Comparison of ENCODE assay signal across 11 cellular contexts in the genomic region with DNA sequence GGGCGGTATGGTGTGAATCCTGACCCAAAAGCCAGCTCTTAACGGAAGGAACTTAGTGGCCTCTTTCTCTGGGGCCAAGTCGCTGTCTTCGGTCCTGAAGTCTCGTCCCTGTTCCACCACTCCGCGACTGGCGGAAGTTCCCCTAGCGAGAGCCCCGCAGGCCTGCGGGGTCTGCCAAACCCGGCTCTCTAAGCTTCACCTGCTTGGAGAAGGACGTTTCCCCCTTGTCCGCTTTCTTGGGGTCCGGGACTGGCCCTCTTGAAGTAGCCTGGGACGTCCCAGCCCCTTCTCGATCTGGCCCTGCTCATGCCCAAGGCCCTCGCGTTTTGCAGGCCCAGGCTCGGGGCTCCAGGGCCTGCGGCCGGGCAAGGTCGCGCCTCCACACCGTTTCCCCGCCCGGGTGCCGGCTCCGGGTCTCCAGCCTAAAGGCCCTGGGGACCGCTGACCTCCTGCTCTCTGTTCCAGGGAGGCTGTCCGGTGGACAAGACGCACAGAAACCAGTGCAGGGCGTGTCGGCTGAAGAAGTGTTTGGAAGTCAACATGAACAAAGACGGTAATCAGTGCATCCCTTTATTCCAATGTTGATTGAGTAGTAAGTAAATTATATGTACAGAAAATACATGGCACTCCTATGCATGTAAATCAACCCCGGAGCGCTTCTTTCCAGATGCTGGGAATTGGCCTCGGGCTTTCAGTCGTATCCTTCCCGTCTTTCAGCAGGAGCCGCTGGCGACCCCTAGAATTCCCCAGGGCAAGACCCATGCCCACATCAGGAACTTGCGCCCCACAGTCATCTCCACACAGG. TPM values are rescaled to one million over a fixed set of nuclear protein-coding genes. Genes with fewer than 3 reads are reported as not detected.
A peak's percentile ranks its signal among the peaks of the same experiment; 100 is the strongest.
DNase-seq lines count a peak whose midpoint lies in the region; ATAC-seq and TF ChIP-seq lines count a peak whose summit lies in the region.
"Had no signal": no experiment of that assay in that cellular context is flagged by ENCODE, and none has a peak within 500 bp of the region (broad histone marks: within the 10 kb centered on the region; RNA-seq: fewer than 3 reads in every experiment).

No MANE protein-coding gene starts in this region.

- H3K4me1 ChIP-seq in liver (ENCODE audit: control insufficient read depth in 4 of 4, insufficient read depth in 4 of 4, low read length in 3 of 4): peaks cover 6 to 24% (median 16%) of the 10 kb centered on the region in 4 donors
- peaks cover 0 to 30% (median 13%) of the 10 kb centered on the region in 4 donors for H3K4me1 ChIP-seq in tibial nerve
- peaks cover 2% of the 10 kb centered on the region for H3K4me1 ChIP-seq in ovary (ENCODE audit: insufficient read depth)

- no peak overlapping the region for H3K4me3 ChIP-seq in AG10803 (ENCODE audit: low read length)
- H3K4me3 ChIP-seq in HFF-Myc (replicated peaks; ENCODE audit: low read depth, low read length): no peak overlapping the region
- no peak overlapping the region for H3K4me3 ChIP-seq in astrocyte of the spinal cord (ENCODE audit: low read depth, low read length)
- no peak overlapping the region for H3K4me3 ChIP-seq in liver (ENCODE audit: low read depth in 1 of 3, low read length in 3 of 3)
- no peak overlapping the region for H3K4me3 ChIP-seq in tibial nerve
- H3K4me3 ChIP-seq in ovary: no peak overlapping the region

- intact Hi-C loops in ovary (cut with DNase I): no loop called here

- 17% methylated on average over 43 of the region's 43 CpGs for WGBS in liver
- WGBS in tibial nerve, 2 donors: 8 to 9% methylated on average over 22 to 43 of the region's 43 CpGs
- WGBS in ovary, 3 donors: 11 to 17% (median 13%) methylated on average over 43 of the region's 43 CpGs

- DNase-seq in AG10803 (ENCODE audit: low read depth) (peak; percentile 25), HFF-Myc (ENCODE audit: extremely low read depth, low read depth) (peak; percentile 3), astrocyte of the spinal cord (ENCODE audit: low read depth, low spot score) (peak; percentile 36), NCI-H1092 (lab: John Stamatoyannopoulos, UW) (no peak), tibial nerve (ENCODE audit: low spot score in 2 of 2) (no peak), ovary (no peak)
- DNase-seq: gastrocnemius medialis, occipital lobe had no signal

- no peaks in the 10 kb centered on the region for H3K36me3 ChIP-seq in liver (ENCODE audit: control insufficient read depth in 4 of 4, insufficient read depth in 3 of 4, low read depth in 1 of 4, low read length in 3 of 4)
- H3K36me3 ChIP-seq in tibial nerve: no peaks in the 10 kb centered on the region
- no peaks in the 10 kb centered on the region for H3K36me3 ChIP-seq in ovary
- H3K36me3 ChIP-seq: gastrocnemius medialis had no signal

- H3K9ac ChIP-seq in liver (ENCODE audit: low read depth in 1 of 2, low read length in 2 of 2): no peak overlapping the region

- TF ChIP-seq POLR2A in tibial nerve (IDR thresholded peaks at IDR 0.05): no peak
- TF ChIP-seq POLR2A in ovary (IDR thresholded peaks at IDR 0.05): no peak

- TF ChIP-seq RAD21 in liver (IDR thresholded peaks at IDR 0.05): no peak

- in situ Hi-C loops in astrocyte of the spinal cord (cut with HindIII; ENCODE audit: low sequenced_read_pairs): no loop called here

- H3K27me3 ChIP-seq in liver (ENCODE audit: control insufficient read depth in 4 of 4, insufficient read depth in 4 of 4, low read length in 3 of 4) (peaks cover 0 to 32% (median 7%) of the 10 kb centered on the region in 4 donors), tibial nerve (peaks cover 2 to 98% of the 10 kb centered on the region in 2 donors), ovary (no peaks in the 10 kb centered on the region)

- TF ChIP-seq EP300 in tibial nerve (IDR thresholded peaks at IDR 0.05): no peak
- no peak for TF ChIP-seq EP300 in ovary (IDR thresholded peaks at IDR 0.05)

- H3K9me3 ChIP-seq in liver (ENCODE audit: control insufficient read depth in 4 of 4, low read length in 3 of 4): peaks cover 0 to 4% (median 0%) of the 10 kb centered on the region in 4 donors
- no peaks in the 10 kb centered on the region for H3K9me3 ChIP-seq in tibial nerve
- H3K9me3 ChIP-seq in ovary: peaks cover 0 to 3% of the 10 kb centered on the region in 2 donors
- H3K9me3 ChIP-seq: gastrocnemius medialis had no signal

- no peak for ATAC-seq in GM18858 (IDR thresholded peaks at IDR 0.05; ENCODE audit: unreplicated experiment)
- ATAC-seq: gastrocnemius medialis; stimulated activated memory B cell treated with anti-CD40 and anti-IgM and Interleukin-4, amounts not matched to agents 10 μg/mL and 1 μg/mL and 100 μg/mL, for 72 hours had no signal

- H3K27ac ChIP-seq in liver (ENCODE audit: low read depth in 1 of 2, low read length in 2 of 2) (no peak overlapping the region), tibial nerve (no peak overlapping the region), ovary (no peak overlapping the region)
- H3K27ac ChIP-seq: gastrocnemius medialis had no signal

- TF ChIP-seq CTCF in AG10803 (conservative IDR thresholded peaks at IDR 0.05; ENCODE audit: low read length) (no peak), HFF-Myc (IDR thresholded peaks at IDR 0.05; ENCODE audit: low read depth, low read length, missing control alignments) (no peak), astrocyte of the spinal cord (IDR thresholded peaks at IDR 0.05; ENCODE audit: low read depth, low read length) (no peak), liver (IDR thresholded peaks at IDR 0.05; ENCODE audit: low read depth, low read length, missing input control) (no peak), tibial nerve (IDR thresholded peaks at IDR 0.05) (no peak), ovary (IDR thresholded peaks at IDR 0.05) (no peak)

TF ChIP-seq in liver, 16 proteins besides CTCF, POLR2A, EP300 and RAD21:
- TF ChIP-seq ATF3 (IDR thresholded peaks at IDR 0.05) (no peak), RXRA (IDR thresholded peaks at IDR 0.05) (no peak), GABPA (IDR thresholded peaks at IDR 0.05 in 1 of 2, conservative IDR thresholded peaks at IDR 0.05 in 1 of 2) (no peak), FOXA2 (IDR thresholded peaks at IDR 0.05) (no peak), EGR1 (IDR thresholded peaks at IDR 0.05; ENCODE audit: low read depth in 2 of 2) (no peak), NR2F2 (IDR thresholded peaks at IDR 0.05) (no peak), REST (IDR thresholded peaks at IDR 0.05) (peak; percentile 94)

RNA-seq across cellular contexts. Expression of gene NR2E1, which starts 8.8 kb away (rescaled TPM):
- total RNA-seq in liver: not detected
- polyA plus RNA-seq in liver: not detected
- not detected for total RNA-seq in tibial nerve
- total RNA-seq in ovary: not detected
- under 1 TPM in 1 of 2 donors, not detected in 1; 0.02 TPM for polyA plus RNA-seq in ovary
- total RNA-seq: gastrocnemius medialis had no signal

Comparison
In these comparisons a context has a peak if more than half of its experiments do, and no peak if none do; other contexts are left out.
1. DNase-seq: peak in AG10803 (single experiment), HFF-Myc (single experiment) and astrocyte of the spinal cord (single experiment); none in NCI-H1092 (single experiment), tibial nerve (0 of 2) and ovary (0 of 5).